14 cellular contexts compared by ENCODE assay signal in the genomic region with DNA sequence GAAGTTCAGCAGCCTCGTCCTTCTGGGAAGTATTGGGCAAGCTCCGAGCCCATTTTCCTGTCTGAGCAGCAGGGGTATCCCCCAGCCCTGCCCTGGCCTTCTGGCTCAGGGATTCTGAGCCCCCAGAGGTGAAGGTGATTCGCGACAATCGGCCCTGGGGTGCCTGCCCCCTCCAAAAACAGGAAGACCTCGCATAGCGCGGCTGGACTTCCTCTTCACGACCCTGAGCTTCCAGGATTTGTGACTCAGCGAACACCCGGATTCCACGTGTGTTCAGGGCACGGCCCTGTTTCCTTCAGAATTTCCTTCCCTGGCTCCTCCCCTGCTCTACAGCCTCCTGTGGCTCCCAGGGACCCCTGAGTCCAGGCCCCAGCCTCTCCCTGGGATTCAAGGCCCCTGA. TPM values are rescaled to one million over a fixed set of nuclear protein-coding genes. Genes with fewer than 3 reads are reported as not detected.
A peak's percentile ranks its signal among the peaks of the same experiment; 100 is the strongest.
DNase-seq lines count a peak whose midpoint lies in the region; ATAC-seq and TF ChIP-seq lines count a peak whose summit lies in the region.
"Had no signal": no experiment of that assay in that cellular context is flagged by ENCODE, and none has a peak within 500 bp of the region (broad histone marks: within the 10 kb centered on the region; RNA-seq: fewer than 3 reads in every experiment).

A gene with protein sequence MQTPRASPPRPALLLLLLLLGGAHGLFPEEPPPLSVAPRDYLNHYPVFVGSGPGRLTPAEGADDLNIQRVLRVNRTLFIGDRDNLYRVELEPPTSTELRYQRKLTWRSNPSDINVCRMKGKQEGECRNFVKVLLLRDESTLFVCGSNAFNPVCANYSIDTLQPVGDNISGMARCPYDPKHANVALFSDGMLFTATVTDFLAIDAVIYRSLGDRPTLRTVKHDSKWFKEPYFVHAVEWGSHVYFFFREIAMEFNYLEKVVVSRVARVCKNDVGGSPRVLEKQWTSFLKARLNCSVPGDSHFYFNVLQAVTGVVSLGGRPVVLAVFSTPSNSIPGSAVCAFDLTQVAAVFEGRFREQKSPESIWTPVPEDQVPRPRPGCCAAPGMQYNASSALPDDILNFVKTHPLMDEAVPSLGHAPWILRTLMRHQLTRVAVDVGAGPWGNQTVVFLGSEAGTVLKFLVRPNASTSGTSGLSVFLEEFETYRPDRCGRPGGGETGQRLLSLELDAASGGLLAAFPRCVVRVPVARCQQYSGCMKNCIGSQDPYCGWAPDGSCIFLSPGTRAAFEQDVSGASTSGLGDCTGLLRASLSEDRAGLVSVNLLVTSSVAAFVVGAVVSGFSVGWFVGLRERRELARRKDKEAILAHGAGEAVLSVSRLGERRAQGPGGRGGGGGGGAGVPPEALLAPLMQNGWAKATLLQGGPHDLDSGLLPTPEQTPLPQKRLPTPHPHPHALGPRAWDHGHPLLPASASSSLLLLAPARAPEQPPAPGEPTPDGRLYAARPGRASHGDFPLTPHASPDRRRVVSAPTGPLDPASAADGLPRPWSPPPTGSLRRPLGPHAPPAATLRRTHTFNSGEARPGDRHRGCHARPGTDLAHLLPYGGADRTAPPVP (minus strand): TSS at position 116 of the 400 bp plus-strand sequence. CDS start 1,227 bp downstream, outside the sequence.

- 40 to 70% methylated on average over 5 to 11 of the region's 13 CpGs for WGBS in esophagus squamous epithelium, 2 donors
- 64 to 71% methylated on average over 13 of the region's 13 CpGs for WGBS in tibial nerve, 2 donors

- H3K4me1 Mint-ChIP-seq in Calu3 (ENCODE audit: low read depth, unreplicated experiment): no peaks in the 10 kb centered on the region
- H3K4me1 Mint-ChIP-seq: activated T-helper 17 cell treated with anti-CD3 and anti-CD28 coated beads, Interleukin-2, amount 50 U/mL, for 72 hours had no signal

- H3K4me3 Mint-ChIP-seq in Calu3 (ENCODE audit: low read depth, unreplicated experiment): no peak within 1 kb of the TSS
- H3K4me3 Mint-ChIP-seq: activated T-helper 17 cell treated with anti-CD3 and anti-CD28 coated beads, Interleukin-2, amount 50 U/mL, for 72 hours had no signal

- BruUV-seq in Calu3 (replicated peaks; lab: Mats Ljungman, UMichigan): no TSS peak

- peaks cover 26% of the 10 kb centered on the region for H3K36me3 Mint-ChIP-seq in Calu3 (ENCODE audit: insufficient read depth, unreplicated experiment)

- no peak for TF ChIP-seq POLR2A in esophagus squamous epithelium (IDR thresholded peaks at IDR 0.05)
- TF ChIP-seq POLR2A in tibial nerve (IDR thresholded peaks at IDR 0.05): no peak

- H3K27me3 ChIP-seq in SJCRH30 (no peaks in the 10 kb centered on the region), esophagus squamous epithelium (peaks cover 0 to 7% (median 0%) of the 10 kb centered on the region in 4 donors), muscle layer of duodenum (ENCODE audit: low read depth, low read length) (no peaks in the 10 kb centered on the region), tibial nerve (peaks cover 0 to 8% of the 10 kb centered on the region in 2 donors)

- H3K27ac ChIP-seq in SJCRH30 (no peak within 1 kb of the TSS), esophagus squamous epithelium (peak within 1 kb of the TSS in 3 of 4 donors; percentile 23 to 82 (median 68)), muscle layer of duodenum (ENCODE audit: low read length) (peak within 1 kb of the TSS; percentile 80), tibial nerve (peak within 1 kb of the TSS in 2 of 4 donors; percentile 36 to 66)
- H3K27ac ChIP-seq: GM23248 had no signal

- H3K27me3 Mint-ChIP-seq in Calu3 (ENCODE audit: unreplicated experiment): peaks cover 3% of the 10 kb centered on the region
- H3K27me3 Mint-ChIP-seq: activated T-helper 17 cell treated with anti-CD3 and anti-CD28 coated beads, Interleukin-2, amount 50 U/mL, for 72 hours had no signal

- intact Hi-C loops in esophagus squamous epithelium (cut with DNase I): no loop called here
- intact Hi-C loops in Calu3 (cut with micrococcal nuclease; ENCODE audit: unreplicated experiment): no loop called here

- no peaks in the 10 kb centered on the region for H3K9me3 Mint-ChIP-seq in Calu3 (ENCODE audit: low read depth, unreplicated experiment)
- H3K9me3 Mint-ChIP-seq: activated T-helper 17 cell treated with anti-CD3 and anti-CD28 coated beads, Interleukin-2, amount 50 U/mL, for 72 hours had no signal

- peak in 1 of 2 donors; percentile 73 for TF ChIP-seq EP300 in tibial nerve (IDR thresholded peaks at IDR 0.05)

- H3K36me3 ChIP-seq in SJCRH30: peaks cover 37% of the 10 kb centered on the region
- H3K36me3 ChIP-seq in esophagus squamous epithelium: no peaks in the 10 kb centered on the region
- H3K36me3 ChIP-seq in muscle layer of duodenum (ENCODE audit: control insufficient read depth in 1 of 2, insufficient read depth in 2 of 2, low read length in 2 of 2): no peaks in the 10 kb centered on the region
- H3K36me3 ChIP-seq in tibial nerve: no peaks in the 10 kb centered on the region

- H3K4me1 ChIP-seq in SJCRH30 (no peaks in the 10 kb centered on the region), esophagus squamous epithelium (peaks cover 0 to 23% (median 8%) of the 10 kb centered on the region in 3 donors), muscle layer of duodenum (ENCODE audit: control insufficient read depth in 1 of 2, insufficient read depth in 2 of 2, low read length in 2 of 2) (peaks cover 0 to 3% of the 10 kb centered on the region in 2 donors), tibial nerve (peaks cover 0 to 4% (median 0%) of the 10 kb centered on the region in 4 donors)

- H3K27ac Mint-ChIP-seq in Calu3 (ENCODE audit: unreplicated experiment): no peak within 1 kb of the TSS
- H3K27ac Mint-ChIP-seq: activated T-helper 17 cell treated with anti-CD3 and anti-CD28 coated beads, Interleukin-2, amount 50 U/mL, for 72 hours had no signal

- ATAC-seq in GM21515 (IDR thresholded peaks at IDR 0.05; ENCODE audit: unreplicated experiment): no peak
- ATAC-seq in GM18868 (IDR thresholded peaks at IDR 0.05; ENCODE audit: unreplicated experiment): no peak
- ATAC-seq: activated T-helper 17 cell treated with anti-CD3 and anti-CD28 coated beads, Interleukin-2, amount 50 U/mL, for 72 hours; PC-3 had no signal

- no peak for TF ChIP-seq CTCF in esophagus squamous epithelium (IDR thresholded peaks at IDR 0.05)
- no peak for TF ChIP-seq CTCF in tibial nerve (IDR thresholded peaks at IDR 0.05)
- no peak for TF ChIP-seq CTCF in Calu3 (IDR thresholded peaks at IDR 0.05; ENCODE audit: unreplicated experiment)

- CTCF ChIA-PET in Calu3 (lab: Charles Lee): interaction anchor here (0.6 to 1.1 kb wide), 2 partner anchors 36 to 250 kb away, joined by 3 read pairs; no protein-coding TSS in a partner anchor

- no peaks in the 10 kb centered on the region for H3K9me3 ChIP-seq in SJCRH30 (replicated peaks)
- no peaks in the 10 kb centered on the region for H3K9me3 ChIP-seq in esophagus squamous epithelium
- no peaks in the 10 kb centered on the region for H3K9me3 ChIP-seq in muscle layer of duodenum (ENCODE audit: control insufficient read depth in 1 of 2, low read length in 2 of 2)
- no peaks in the 10 kb centered on the region for H3K9me3 ChIP-seq in tibial nerve

- DNase-seq in SJCRH30 (no peak), esophagus squamous epithelium (lab: John Stamatoyannopoulos, UW) (no peak), tibial nerve (ENCODE audit: low spot score in 2 of 2) (peak in 1 of 2 donors; percentile 37), activated gamma-delta T cell treated with Interleukin-2 at 50 U/mL for 16 hours (no peak), Calu3 (no peak)
- DNase-seq: DMS53, GM23248, islet precursor cell, NCI-H1694 treated with DMSO at 0.1 percent for 48 hours, PC-3 had no signal

- H3K4me3 ChIP-seq in SJCRH30: no peak within 1 kb of the TSS
- H3K4me3 ChIP-seq in esophagus squamous epithelium: peak within 1 kb of the TSS; percentile 1 to 60 (median 28)
- H3K4me3 ChIP-seq in muscle layer of duodenum (ENCODE audit: low read depth in 1 of 2, low read length in 2 of 2): peak within 1 kb of the TSS; percentile 3 to 47
- peak within 1 kb of the TSS in 3 of 4 donors; percentile 7 to 42 (median 18) for H3K4me3 ChIP-seq in tibial nerve
- H3K4me3 ChIP-seq: GM23248 had no signal

RNA-seq across cellular contexts. Expression of the gene that starts here (rescaled TPM):
- total RNA-seq in SJCRH30 (2014; rRNA removed; shearing (Covaris generic)): 108 and 116 TPM in 2 replicates
- total RNA-seq in esophagus squamous epithelium: 1 to 10 TPM in 2 of 4 donors, under 1 TPM in 2; 0.61 to 4.3 (median 1.8) TPM
- total RNA-seq in tibial nerve: 10 to 100 TPM in 2 of 4 donors, 1 to 10 TPM in 2; 1.5 to 18.6 (median 7.4) TPM
- 0.21 and 0.34 TPM in 2 replicates for total RNA-seq in Calu3 (2022)
- total RNA-seq: GM23248 had no signal
